Comparison of ENCODE assay signal across 11 cellular contexts in the genomic region with DNA sequence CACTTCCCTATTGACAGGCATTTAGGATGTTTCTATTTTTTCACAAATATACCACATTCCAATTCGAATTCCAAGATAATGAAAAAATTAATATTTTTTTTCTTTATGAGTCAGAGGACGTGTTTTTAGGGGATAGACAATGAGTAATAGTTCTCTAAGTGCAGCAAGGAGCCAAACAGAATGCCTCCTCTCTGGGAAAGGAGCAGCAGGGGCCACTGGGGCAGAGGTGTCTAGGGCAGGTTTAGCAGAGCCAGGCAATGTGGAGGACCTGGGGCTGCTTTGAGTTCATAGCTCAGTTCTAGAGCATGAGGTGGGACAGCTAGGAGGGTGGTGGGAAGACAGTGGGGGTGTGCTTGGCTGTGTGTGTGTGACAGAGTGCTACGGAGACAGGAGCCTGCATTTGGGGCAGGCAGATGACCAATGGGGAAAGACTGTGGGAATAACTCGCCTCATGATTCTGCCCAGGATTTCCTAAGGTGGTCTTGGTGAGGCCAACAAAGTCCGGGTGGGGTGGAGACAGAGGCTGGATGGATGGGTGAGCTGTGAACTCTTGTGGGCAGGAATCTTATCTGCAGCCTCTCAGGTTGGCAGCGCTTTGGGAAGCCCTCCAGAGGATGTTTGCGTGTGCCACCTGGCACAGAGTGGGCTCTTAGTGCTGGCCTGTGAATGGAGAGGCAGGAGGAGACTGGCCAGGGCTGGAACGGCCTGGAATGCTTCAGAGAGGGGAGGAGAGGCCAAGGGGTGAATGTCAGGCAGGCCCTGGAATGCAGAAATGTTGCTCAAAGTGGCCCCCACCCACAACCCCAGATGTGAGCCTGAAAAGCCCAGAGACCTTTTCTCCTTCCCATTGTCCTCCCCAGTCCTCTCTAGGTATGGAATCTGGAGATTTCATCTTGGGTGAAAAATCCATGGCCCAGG. TPM values are rescaled to one million over a fixed set of nuclear protein-coding genes. Genes with fewer than 3 reads are reported as not detected.
DNase-seq lines count a peak whose midpoint lies in the region; ATAC-seq and TF ChIP-seq lines count a peak whose summit lies in the region.
"Had no signal": no experiment of that assay in that cellular context is flagged by ENCODE, and none has a peak within 500 bp of the region (broad histone marks: within the 10 kb centered on the region; RNA-seq: fewer than 3 reads in every experiment).

No MANE protein-coding gene starts in this region.

- TF ChIP-seq CTCF in PC-3 (conservative IDR thresholded peaks at IDR 0.05; ENCODE audit: low read depth, low read length) = no peak
- TF ChIP-seq CTCF in osteocyte (IDR thresholded peaks at IDR 0.05) = no peak

- CTCF ChIA-PET in PC-3 (lab: Charles Lee) = interaction anchor here (1.0 kb wide), 1 partner anchor 97 kb away, joined by 3 read pairs; no protein-coding TSS in a partner anchor

- peaks cover 51% of the 10 kb centered on the region for H3K79me2 ChIP-seq in PC-3 (ENCODE audit: low read length)

- no TSS peak for BruUV-seq in PC-3 (replicated peaks; lab: Mats Ljungman, UMichigan)

- H3K4me1 Mint-ChIP-seq in osteocyte (ENCODE audit: unreplicated experiment) = peaks cover 65% of the 10 kb centered on the region

- intact Hi-C loops in PC-3 (cut with micrococcal nuclease) = loop anchor here (2.0 kb wide), 2 partner anchors 38 to 50 kb away; partner anchors contain the start of gene KRT80
- intact Hi-C loops in left colon (cut with DNase I, micrococcal nuclease) = no loop called here

- H3K4me3 Mint-ChIP-seq in osteocyte (ENCODE audit: unreplicated experiment) = no peak overlapping the region

- peaks cover 13% of the 10 kb centered on the region for H3F3A ChIP-seq in PC-3 (ENCODE audit: low read length, unreplicated experiment)

- peaks cover 10% of the 10 kb centered on the region for H3K9me3 Mint-ChIP-seq in osteocyte (ENCODE audit: unreplicated experiment)

- peak overlapping the region; percentile 99 for H3K4me2 ChIP-seq in PC-3 (ENCODE audit: low read length)

- peak overlapping the region; percentile 94 for H3K27ac Mint-ChIP-seq in osteocyte (ENCODE audit: unreplicated experiment)

- H3K36me3 Mint-ChIP-seq in osteocyte (ENCODE audit: unreplicated experiment) = no peaks in the 10 kb centered on the region

- in situ Hi-C loops in Caki2 (cut with HindIII; ENCODE audit: low pct_unique_long_range_greater_than_20kb, low sequenced_read_pairs) = no loop called here

- peaks cover 21% of the 10 kb centered on the region for H3K36me3 ChIP-seq in PC-3 (ENCODE audit: low read depth, low read length)

- no peaks in the 10 kb centered on the region for H3K27me3 ChIP-seq in PC-3 (ENCODE audit: low read length)

- H3K9ac ChIP-seq in PC-3 (ENCODE audit: low read length) = peak overlapping the region; percentile 92

- peak overlapping the region; percentile 91 for H3K27ac ChIP-seq in PC-3 (ENCODE audit: low read length)

- peaks cover 61% of the 10 kb centered on the region for H3K4me1 ChIP-seq in PC-3 (ENCODE audit: insufficient read depth, low read length)

- H3K27me3 Mint-ChIP-seq in osteocyte (ENCODE audit: unreplicated experiment) = no peaks in the 10 kb centered on the region

- no peak overlapping the region for H2AFZ ChIP-seq in PC-3 (ENCODE audit: low read length)

- peak; percentile 64 for DNase-seq in Caki2 (ENCODE audit: low read depth)
- DNase-seq in PC-3 = peak; percentile 95
- peak; percentile 64 for DNase-seq in fibroblast of gingiva (ENCODE audit: low read depth)
- DNase-seq in osteocyte (ENCODE audit: extremely low spot score, unreplicated experiment) = no peak
- no peak for DNase-seq in left colon
- no peak for DNase-seq in activated gamma-delta T cell (lab: John Stamatoyannopoulos, UW)
- DNase-seq in activated effector memory CD4-positive, alpha-beta T cell treated with anti-CD3 and anti-CD28 coated beads, Interleukin-2, amount 50 U/mL, for 16 hours = no peak
- DNase-seq: anterior cingulate cortex, NCI-H524 had no signal

- no peaks in the 10 kb centered on the region for H3K9me3 ChIP-seq in PC-3 (ENCODE audit: low read length)

- POLR2A ChIA-PET in PC-3 (lab: Charles Lee; ENCODE audit: unreplicated experiment) = interaction anchor here (0.6 to 0.7 kb wide), 3 partner anchors 13 to 129 kb away, joined by 3 to 7 read pairs (median 6); no protein-coding TSS in a partner anchor

- peaks cover 21% of the 10 kb centered on the region for H4K20me1 ChIP-seq in PC-3 (ENCODE audit: low read length)

- no peak overlapping the region; the same call in 1 of the 2 replicates for H3K4me3 ChIP-seq in PC-3 (ENCODE audit: low read length)

- peak; percentile 70 for ATAC-seq in PC-3
- no peak for ATAC-seq in left colon
- ATAC-seq in HG02571 (IDR thresholded peaks at IDR 0.05; ENCODE audit: unreplicated experiment) = no peak

- H3K9me2 ChIP-seq in PC-3 (replicated peaks; ENCODE audit: low read length) = no peaks in the 10 kb centered on the region

RNA-seq across cellular contexts. Expression of gene KRT7, which starts 2.4 kb away (rescaled TPM):
- 122 and 152 TPM in 2 replicates for total RNA-seq in Caki2 (2014; rRNA removed; shearing (Covaris generic); ENCODE audit: low replicate concordance)
- 2,144 and 2,979 TPM in 2 replicates for total RNA-seq in PC-3 (2014; rRNA removed)
- 168 and 178 TPM in 2 replicates for total RNA-seq in osteocyte
- total RNA-seq in left colon = under 1 TPM; 0.78 to 0.89 TPM
- total RNA-seq: temporal lobe had no signal

RNA-seq across cellular contexts. Expression of gene KRT80, which starts 38.8 kb away (rescaled TPM):
- 31.6 and 33.0 TPM in 2 replicates for total RNA-seq in Caki2 (2014; rRNA removed; shearing (Covaris generic); ENCODE audit: low replicate concordance)
- total RNA-seq in PC-3 (2014; rRNA removed) (19.8 and 30.1 TPM in 2 replicates), osteocyte (9.2 and 9.9 TPM in 2 replicates), left colon (1 to 10 TPM in 1 of 2 donors, not detected in 1; 1.1 TPM)

RNA-seq across cellular contexts. Expression of gene KRT86, which starts 43.8 kb away (rescaled TPM):
- total RNA-seq in Caki2 (2014; rRNA removed; shearing (Covaris generic); ENCODE audit: low replicate concordance) = 8.7 and 14.5 TPM in 2 replicates
- total RNA-seq in PC-3 (2014; rRNA removed) (0.98 and 1.2 TPM in 2 replicates), osteocyte (0.24 TPM in 2 replicates), left colon (under 1 TPM in 1 of 2 donors, not detected in 1; 0.20 TPM)

Comparison
In these comparisons a context has a peak if more than half of its experiments do, and no peak if none do; other contexts are left out.
1. DNase-seq: peak in Caki2 (single experiment), PC-3 (single experiment) and fibroblast of gingiva (single experiment); none in osteocyte (single experiment), left colon (0 of 2), activated gamma-delta T cell (single experiment) and activated effector memory CD4-positive, alpha-beta T cell treated with anti-CD3 and anti-CD28 coated beads, Interleukin-2, amount 50 U/mL, for 16 hours (single experiment).
2. RNA of gene KRT7, which starts 2.4 kb away (total RNA-seq): 2,144 to 2,979 TPM in PC-3, 168 to 178 TPM in osteocyte and 122 to 152 TPM in Caki2; 0.78 to 0.89 TPM in left colon; every median in the first group is over 10 times any median in the second.